Comparison of ENCODE assay signal across 23 cellular contexts in genomic region chr2:135037831-135038230, GRCh38. TPM values are rescaled to one million over a fixed set of nuclear protein-coding genes. Genes with fewer than 3 reads are reported as not detected.
"Had no signal": no experiment of that assay in that cellular context is flagged by ENCODE, and none has a peak within 500 bp of the region (broad histone marks: within the 10 kb centered on the region; RNA-seq: fewer than 3 reads in every experiment).

No MANE protein-coding gene starts in this region.

- H3K27ac Mint-ChIP-seq: activated CD4-positive, alpha-beta T cell treated with anti-CD3 and anti-CD28 coated beads, Interleukin-2, amount 10 ng/mL, durations not matched to agents 7 days and 5 days; activated CD8-positive, alpha-beta T cell treated with anti-CD3 and anti-CD28 coated beads, Interleukin-2, amount 10 ng/mL, durations not matched to agents 7 days and 5 days; activated naive CD4-positive, alpha-beta T cell treated with anti-CD3 and anti-CD28 coated beads, Interleukin-2, amount 50 U/mL, for 24 hours; dendritic cell treated with granulocyte-macrophage colony-stimulating factor and Interleukin-4, amounts not matched to agents 40 ng/mL and 50 ng/mL, for 4 days; T-helper 1 cell treated with Interleukin-12 subunit alpha and Interleukin-12 subunit beta and Interleukin-4 antibody, amounts not matched to agents 30 μg/mL and 1 μg/mL, for 36 hours had no signal

- H3K4me2 ChIP-seq: hepatocyte had no signal

- H3K79me2 ChIP-seq: hepatocyte had no signal

- H3K27ac ChIP-seq: hepatocyte, left lung, tibial nerve had no signal

- H3K4me3 Mint-ChIP-seq: activated CD4-positive, alpha-beta T cell treated with anti-CD3 and anti-CD28 coated beads, Interleukin-2, amount 10 ng/mL, durations not matched to agents 7 days and 5 days; activated CD8-positive, alpha-beta T cell treated with anti-CD3 and anti-CD28 coated beads, Interleukin-2, amount 10 ng/mL, durations not matched to agents 7 days and 5 days; activated naive CD4-positive, alpha-beta T cell treated with anti-CD3 and anti-CD28 coated beads, Interleukin-2, amount 50 U/mL, for 24 hours; activated T-cell treated with anti-CD3 and anti-CD28 coated beads, Interleukin-2, amount 50 U/mL, for 4 hours; dendritic cell treated with granulocyte-macrophage colony-stimulating factor and Interleukin-4, amounts not matched to agents 40 ng/mL and 50 ng/mL, for 4 days; T-helper 1 cell treated with Interleukin-12 subunit alpha and Interleukin-12 subunit beta and Interleukin-4 antibody, amounts not matched to agents 30 μg/mL and 1 μg/mL, for 36 hours had no signal

- H3K4me1 ChIP-seq: left lung, tibial nerve had no signal

- ATAC-seq: activated CD4-positive, CD25-positive, alpha-beta regulatory T cell treated with anti-CD3 and anti-CD28 coated beads, Interleukin-2, amount 50 U/mL, for 24 hours; activated CD8-positive, alpha-beta T cell treated with anti-CD3 and anti-CD28 coated beads, Interleukin-2, amount 10 ng/mL, durations not matched to agents 7 days and 5 days; activated T-cell treated with anti-CD3 and anti-CD28 coated beads, Interleukin-2, amount 50 U/mL, for 4 hours; esophagus mucosa; left lung; stimulated activated naive CD8-positive, alpha-beta T cell treated with anti-CD3 and anti-CD28 coated beads, Interleukin-15, Interleukin-2, amounts not matched to agents 100 U/mL and 50 U/mL, for 24 hours had no signal

- H3K9me3 ChIP-seq: left lung, tibial nerve had no signal

- DNase-seq: activated CD4-positive, alpha-beta T cell treated with anti-CD3 and anti-CD28 coated beads, Interleukin-2, amount 10 ng/mL, durations not matched to agents 7 days and 5 days; activated CD8-positive, alpha-beta memory T cell treated with anti-CD3 and anti-CD28 coated beads, Interleukin-2, amount 50 U/mL, for 4 hours; activated CD8-positive, alpha-beta T cell treated with anti-CD3 and anti-CD28 coated beads, Interleukin-2, amount 10 ng/mL, durations not matched to agents 7 days and 5 days; activated effector memory CD4-positive, alpha-beta T cell treated with anti-CD3 and anti-CD28 coated beads, Interleukin-2, amount 50 U/mL, for 16 hours; activated T-cell treated with anti-CD3 and anti-CD28 coated beads, Interleukin-2, amount 50 U/mL, for 4 hours; effector CD8-positive, alpha-beta T cell; left lung; mammary epithelial cell; occipital lobe; stimulated activated naive CD8-positive, alpha-beta T cell treated with anti-CD3 and anti-CD28 coated beads, Interleukin-15, Interleukin-2, amounts not matched to agents 100 U/mL and 50 U/mL, for 24 hours; substantia nigra had no signal

- H3K4me3 ChIP-seq: hepatocyte, left lung, tibial nerve had no signal

- H3K36me3 ChIP-seq: left lung, tibial nerve had no signal

- H3K27me3 Mint-ChIP-seq: activated CD4-positive, alpha-beta T cell treated with anti-CD3 and anti-CD28 coated beads, Interleukin-2, amount 10 ng/mL, durations not matched to agents 7 days and 5 days; activated naive CD4-positive, alpha-beta T cell treated with anti-CD3 and anti-CD28 coated beads, Interleukin-2, amount 50 U/mL, for 24 hours had no signal

- H3K36me3 Mint-ChIP-seq: activated naive CD4-positive, alpha-beta T cell treated with anti-CD3 and anti-CD28 coated beads, Interleukin-2, amount 50 U/mL, for 24 hours had no signal

- H3K4me1 Mint-ChIP-seq: activated CD4-positive, alpha-beta T cell treated with anti-CD3 and anti-CD28 coated beads, Interleukin-2, amount 10 ng/mL, durations not matched to agents 7 days and 5 days; activated naive CD4-positive, alpha-beta T cell treated with anti-CD3 and anti-CD28 coated beads, Interleukin-2, amount 50 U/mL, for 24 hours had no signal

- H3K9me3 Mint-ChIP-seq: activated CD4-positive, alpha-beta T cell treated with anti-CD3 and anti-CD28 coated beads, Interleukin-2, amount 10 ng/mL, durations not matched to agents 7 days and 5 days; activated naive CD4-positive, alpha-beta T cell treated with anti-CD3 and anti-CD28 coated beads, Interleukin-2, amount 50 U/mL, for 24 hours; activated T-cell treated with anti-CD3 and anti-CD28 coated beads, Interleukin-2, amount 50 U/mL, for 4 hours; dendritic cell treated with granulocyte-macrophage colony-stimulating factor and Interleukin-4, amounts not matched to agents 40 ng/mL and 50 ng/mL, for 4 days; T-helper 1 cell treated with Interleukin-12 subunit alpha and Interleukin-12 subunit beta and Interleukin-4 antibody, amounts not matched to agents 30 μg/mL and 1 μg/mL, for 36 hours had no signal

- H3K27me3 ChIP-seq: hepatocyte, left lung, tibial nerve had no signal

- H2AFZ ChIP-seq: hepatocyte had no signal

RNA-seq across cellular contexts. Expression of gene MAP3K19, which starts 9.4 kb away (rescaled TPM):
- total RNA-seq: activated CD4-positive, alpha-beta T cell treated with anti-CD3 and anti-CD28 coated beads, Interleukin-2, amount 10 ng/mL, durations not matched to agents 7 days and 5 days; activated CD8-positive, alpha-beta T cell treated with anti-CD3 and anti-CD28 coated beads, Interleukin-2, amount 10 ng/mL, durations not matched to agents 7 days and 5 days; activated T-cell treated with anti-CD3 and anti-CD28 coated beads, Interleukin-2, amount 50 U/mL, for 4 hours; astrocyte; esophagus mucosa; glomerular endothelial cell; hepatocyte; mammary epithelial cell; mononuclear cell; posterior vena cava; skeletal muscle tissue; tibial nerve had no signal
